ENCODE assay signal across 8 cellular contexts in the genomic region with DNA sequence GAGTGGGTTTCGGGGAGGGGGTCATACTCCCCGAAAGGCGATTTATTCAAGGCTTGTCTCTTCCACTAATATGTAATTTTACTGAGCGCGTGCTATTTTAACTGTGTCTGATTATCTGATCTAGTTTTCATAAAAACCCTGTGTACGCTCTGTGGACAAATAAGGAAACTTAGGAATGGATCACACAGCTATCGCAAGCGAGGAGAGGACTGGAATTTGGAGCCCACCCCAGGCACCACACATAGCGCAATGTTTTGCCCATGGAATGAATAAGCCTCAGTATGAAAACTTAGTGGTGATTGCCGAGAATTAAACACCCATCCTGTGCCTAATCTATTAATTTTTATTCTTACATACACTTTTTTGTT. TPM values are rescaled to one million over a fixed set of nuclear protein-coding genes. Genes with fewer than 3 reads are reported as not detected.
DNase-seq lines count a peak whose midpoint lies in the region; ATAC-seq and TF ChIP-seq lines count a peak whose summit lies in the region.

No MANE protein-coding gene starts in this region.

- peak overlapping the region; percentile 69 for H3K27ac ChIP-seq in SJCRH30
- peak overlapping the region; percentile 95 to 96 for H3K27ac ChIP-seq in esophagus (ENCODE audit: low read depth in 2 of 2, low read length in 1 of 2)
- H3K27ac ChIP-seq in neural progenitor cell, result no peak overlapping the region

- H3K36me3 Mint-ChIP-seq in activated T-cell treated with anti-CD3 and anti-CD28 coated beads, Interleukin-2, amount 50 U/mL, for 72 hours (ENCODE audit: insufficient read depth in 2 of 2), result peaks cover 24 to 35% of the 10 kb centered on the region in 2 donors
- peaks cover 25% of the 10 kb centered on the region for H3K36me3 Mint-ChIP-seq in neural progenitor cell

- H3F3A ChIP-seq in neural progenitor cell (ENCODE audit: low read depth), result peaks cover 49% of the 10 kb centered on the region

- WGBS in esophagus, 2 donors, result 1 to 2% methylated on average over 10 of the region's 10 CpGs

- peaks cover 44% of the 10 kb centered on the region for H3K4me1 Mint-ChIP-seq in activated T-cell treated with anti-CD3 and anti-CD28 coated beads, Interleukin-2, amount 50 U/mL, for 72 hours (ENCODE audit: low read depth)
- H3K4me1 Mint-ChIP-seq in neural progenitor cell, result peaks cover 28% of the 10 kb centered on the region

- H3K4me3 Mint-ChIP-seq in activated T-cell treated with anti-CD3 and anti-CD28 coated beads, Interleukin-2, amount 50 U/mL, for 72 hours, result peak overlapping the region; percentile 96 to 99
- peak overlapping the region; percentile 97 for H3K4me3 Mint-ChIP-seq in neural progenitor cell

- H3K27me3 Mint-ChIP-seq in activated T-cell treated with anti-CD3 and anti-CD28 coated beads, Interleukin-2, amount 50 U/mL, for 72 hours (ENCODE audit: low read depth), result no peaks in the 10 kb centered on the region
- peaks cover 13% of the 10 kb centered on the region for H3K27me3 Mint-ChIP-seq in neural progenitor cell (ENCODE audit: insufficient read depth, low read depth)

- peaks cover 25% of the 10 kb centered on the region for H3K79me2 ChIP-seq in neural progenitor cell (ENCODE audit: low read depth)

- H3K4me3 ChIP-seq in SJCRH30 (peak overlapping the region; percentile 93), esophagus (ENCODE audit: low read depth in 1 of 2, low read length in 2 of 2) (peak overlapping the region; percentile 81 to 85), neural progenitor cell (peak overlapping the region; percentile 99)

- H3K9ac ChIP-seq in neural progenitor cell, result no peak overlapping the region

- no peaks in the 10 kb centered on the region for H3K27me3 ChIP-seq in SJCRH30
- H3K27me3 ChIP-seq in esophagus (ENCODE audit: control insufficient read depth in 1 of 2, insufficient read depth in 2 of 2, low read length in 2 of 2), result no peaks in the 10 kb centered on the region
- H3K27me3 ChIP-seq in neural progenitor cell, result peaks cover 14% of the 10 kb centered on the region

- peak overlapping the region; percentile 96 for H2AFZ ChIP-seq in neural progenitor cell (replicated peaks)

- peaks cover 33% of the 10 kb centered on the region for H4K20me1 ChIP-seq in neural progenitor cell (ENCODE audit: low read depth)

- ATAC-seq in activated T-cell treated with anti-CD3 and anti-CD28 coated beads, Interleukin-2, amount 50 U/mL, for 72 hours (replicated peaks in 1 of 2), result no peak
- ATAC-seq in HG03139 (IDR thresholded peaks at IDR 0.05; ENCODE audit: unreplicated experiment), result no peak

- H3K36me3 ChIP-seq in SJCRH30 (peaks cover 39% of the 10 kb centered on the region), esophagus (ENCODE audit: control insufficient read depth in 2 of 2, insufficient read depth in 2 of 2, low read length in 1 of 2) (peaks cover 9 to 21% of the 10 kb centered on the region in 2 donors), neural progenitor cell (no peaks in the 10 kb centered on the region)

- H3K9me3 ChIP-seq in SJCRH30 (replicated peaks), result no peaks in the 10 kb centered on the region
- no peaks in the 10 kb centered on the region for H3K9me3 ChIP-seq in esophagus (ENCODE audit: control insufficient read depth in 2 of 2, insufficient read depth in 1 of 2, low read depth in 1 of 2, low read length in 1 of 2)
- no peaks in the 10 kb centered on the region for H3K9me3 ChIP-seq in neural progenitor cell (ENCODE audit: low read depth)

- no peak for TF ChIP-seq CTCF in neural progenitor cell (IDR thresholded peaks at IDR 0.05)

- H3K9me3 Mint-ChIP-seq in activated T-cell treated with anti-CD3 and anti-CD28 coated beads, Interleukin-2, amount 50 U/mL, for 72 hours, result no peaks in the 10 kb centered on the region
- H3K9me3 Mint-ChIP-seq in neural progenitor cell, result no peaks in the 10 kb centered on the region

- H3K4me2 ChIP-seq in neural progenitor cell, result peak overlapping the region; percentile 99

- no peak for DNase-seq in activated T-cell treated with anti-CD3 and anti-CD28 coated beads, Interleukin-2, amount 50 U/mL, for 72 hours
- no peak for DNase-seq in activated T-cell treated with anti-CD3 and anti-CD28 coated beads for 4 hours
- peak in 1 of 2 experiments; percentile 32 for DNase-seq in SJCRH30
- peak; percentile 27 for DNase-seq in neural progenitor cell (ENCODE audit: low spot score)
- DNase-seq in iPS-NIHi7 (ENCODE audit: extremely low spot score), result no peak
- no peak for DNase-seq in DMS79 treated with DMSO at 0.1 percent for 48 hours (lab: John Stamatoyannopoulos, UW)

- peak overlapping the region; percentile 93 for H3K27ac Mint-ChIP-seq in activated T-cell treated with anti-CD3 and anti-CD28 coated beads, Interleukin-2, amount 50 U/mL, for 72 hours
- peak overlapping the region; percentile 81 for H3K27ac Mint-ChIP-seq in neural progenitor cell

- H3K4me1 ChIP-seq in SJCRH30 (peaks cover 6% of the 10 kb centered on the region), esophagus (ENCODE audit: control insufficient read depth in 2 of 2, insufficient read depth in 2 of 2, low read length in 1 of 2) (peaks cover 0 to 5% of the 10 kb centered on the region in 2 donors), neural progenitor cell (peaks cover 11% of the 10 kb centered on the region)

RNA-seq across cellular contexts. Expression of a gene that starts 9.8 kb away (rescaled TPM):
- under 1 TPM in 1 of 2 donors, not detected in 1; 0.17 TPM for total RNA-seq in activated T-cell treated with anti-CD3 and anti-CD28 coated beads, Interleukin-2, amount 50 U/mL, for 72 hours
- total RNA-seq in SJCRH30 (2014; rRNA removed; shearing (Covaris generic)), result not detected in 2 replicates
- under 1 TPM; 0.51 to 0.96 TPM for polyA plus RNA-seq in esophagus
- total RNA-seq in neural progenitor cell (ENCODE audit: low replicate concordance), result 2.2 and 4.2 TPM in 2 replicates

RNA-seq across cellular contexts. Expression of a gene that starts 29.3 kb away (rescaled TPM):
- 10 to 100 TPM; 38.8 to 49.7 TPM for total RNA-seq in activated T-cell treated with anti-CD3 and anti-CD28 coated beads, Interleukin-2, amount 50 U/mL, for 72 hours
- total RNA-seq in SJCRH30 (2014; rRNA removed; shearing (Covaris generic)), result 24.7 and 28.4 TPM in 2 replicates
- 10 to 100 TPM; 20.1 to 27.8 TPM for polyA plus RNA-seq in esophagus
- 43.9 and 50.0 TPM in 2 replicates for total RNA-seq in neural progenitor cell (ENCODE audit: low replicate concordance)
